ENCODE assay signal across 8 cellular contexts in the genomic region with DNA sequence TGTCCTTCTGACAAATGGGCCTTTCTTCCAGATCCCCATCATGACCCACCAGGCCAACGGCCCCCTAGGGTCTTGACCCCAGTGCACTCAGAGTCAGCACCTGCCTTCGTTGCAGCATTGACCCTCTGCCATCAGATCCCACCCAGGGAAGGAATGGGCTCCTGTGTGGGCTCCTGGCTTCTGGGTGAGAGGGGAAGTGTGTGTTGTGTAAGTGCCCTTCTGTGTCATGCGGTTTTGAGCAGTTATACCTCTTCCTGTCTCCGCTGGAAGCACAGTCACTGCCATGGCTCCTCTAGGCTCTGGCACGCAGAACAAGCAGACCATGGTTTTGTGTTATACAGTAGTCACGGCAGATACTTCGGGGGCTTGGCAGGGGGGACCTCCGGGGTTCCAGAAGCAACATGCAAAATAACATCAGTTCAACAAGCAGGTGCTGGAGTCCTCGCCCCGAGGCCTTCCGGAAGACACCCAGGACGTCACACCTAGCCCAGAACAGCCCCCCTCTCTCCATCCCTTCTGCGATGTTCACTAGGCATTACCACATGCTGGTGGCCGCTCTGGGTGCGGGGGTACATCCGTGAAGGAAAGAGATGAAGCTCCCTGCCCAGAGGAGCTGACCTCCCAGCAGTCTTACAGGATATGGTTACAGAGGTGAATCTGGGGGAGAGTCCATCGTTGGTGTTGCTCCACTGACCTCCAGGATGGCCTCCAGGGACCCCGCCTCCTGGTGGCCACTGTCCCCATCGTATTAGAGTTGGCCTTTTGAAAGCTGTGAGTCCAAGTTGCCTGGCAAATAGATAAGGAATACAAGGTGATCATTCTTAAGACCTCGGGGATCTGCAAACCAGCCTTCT. TPM values are rescaled to one million over a fixed set of nuclear protein-coding genes. Genes with fewer than 3 reads are reported as not detected.
DNase-seq lines count a peak whose midpoint lies in the region; ATAC-seq and TF ChIP-seq lines count a peak whose summit lies in the region.

No MANE protein-coding gene starts in this region.

- no peak overlapping the region for H2BK12ac ChIP-seq in mesenchymal stem cell (ENCODE audit: low read length in 2 of 2)

- no peaks in the 10 kb centered on the region for H3K79me1 ChIP-seq in mesenchymal stem cell (replicated peaks; ENCODE audit: low read length, poor library complexity, severe bottlenecking)

- ATAC-seq in HG03097 (IDR thresholded peaks at IDR 0.05; ENCODE audit: low FRiP score, unreplicated experiment): peak; percentile 28
- ATAC-seq in GM19328 (IDR thresholded peaks at IDR 0.05; ENCODE audit: unreplicated experiment): no peak

- no peak overlapping the region for H3K23ac ChIP-seq in mesenchymal stem cell (ENCODE audit: low read length in 2 of 2)

- no peak overlapping the region for H4K91ac ChIP-seq in mesenchymal stem cell (ENCODE audit: low read length)

- H3K9me3 ChIP-seq in BLaER1 (no peaks in the 10 kb centered on the region), mesenchymal stem cell (ENCODE audit: control insufficient read depth, low read length) (no peaks in the 10 kb centered on the region)

- H3K4me3 ChIP-seq in BLaER1 (peak overlapping the region; percentile 73), choroid plexus epithelial cell (ENCODE audit: low read depth, low read length) (no peak overlapping the region), mesenchymal stem cell (ENCODE audit: insufficient read depth in 1 of 2, low read depth in 1 of 2, low read length in 2 of 2) (no peak overlapping the region)

- H3K27me3 ChIP-seq in BLaER1: no peaks in the 10 kb centered on the region
- H3K27me3 ChIP-seq in mesenchymal stem cell (ENCODE audit: control insufficient read depth in 1 of 2, insufficient read depth in 1 of 2, low read length in 2 of 2): peaks cover 17 to 27% of the 10 kb centered on the region in 2 experiments

- no peak overlapping the region for H2AK5ac ChIP-seq in mesenchymal stem cell (ENCODE audit: low read length, severe bottlenecking)

- peaks cover 49% of the 10 kb centered on the region for H4K20me1 ChIP-seq in BLaER1

- H3K4me2 ChIP-seq in BLaER1: peak overlapping the region; percentile 99
- H3K4me2 ChIP-seq in mesenchymal stem cell (ENCODE audit: low read length, poor library complexity, severe bottlenecking): no peak overlapping the region

- H3K27ac ChIP-seq in BLaER1 (peak overlapping the region; percentile 97), mesenchymal stem cell (ENCODE audit: low read length, poor library complexity, severe bottlenecking) (no peak overlapping the region)

- H3K4me1 ChIP-seq in BLaER1: peaks cover 94% of the 10 kb centered on the region
- peaks cover 20% of the 10 kb centered on the region for H3K4me1 ChIP-seq in mesenchymal stem cell (ENCODE audit: control insufficient read depth, insufficient read depth, low read depth, low read length)

- H3K9ac ChIP-seq in BLaER1 (peak overlapping the region; percentile 87), mesenchymal stem cell (ENCODE audit: low read length) (no peak overlapping the region)

- H4K8ac ChIP-seq in mesenchymal stem cell (ENCODE audit: low read length): no peak overlapping the region

- WGBS in mesenchymal stem cell: 89% methylated on average over 19 of the region's 20 CpGs

- no peak for TF ChIP-seq CTCF in choroid plexus epithelial cell (conservative IDR thresholded peaks at IDR 0.05; ENCODE audit: low read depth, low read length)

- H2BK120ac ChIP-seq in mesenchymal stem cell (ENCODE audit: low read depth, low read length): no peak overlapping the region

- no peak overlapping the region for H3K18ac ChIP-seq in mesenchymal stem cell (ENCODE audit: low read depth in 1 of 2, low read length in 2 of 2)

- no peak overlapping the region for H3K4ac ChIP-seq in mesenchymal stem cell (ENCODE audit: low read depth in 1 of 2, low read length in 2 of 2)

- H3K36me3 ChIP-seq in BLaER1 (peaks cover 27% of the 10 kb centered on the region), mesenchymal stem cell (ENCODE audit: control insufficient read depth in 1 of 2, insufficient read depth in 2 of 2, low read depth in 1 of 2, low read length in 2 of 2) (no peaks in the 10 kb centered on the region)

- no peak overlapping the region for H3K14ac ChIP-seq in mesenchymal stem cell (ENCODE audit: low read length in 2 of 2)

- DNase-seq in activated CD4-positive, CD25-positive, alpha-beta regulatory T cell (lab: John Stamatoyannopoulos, UW): peak in 3 of 4 experiments; percentile 35 to 48 (median 39)
- DNase-seq in choroid plexus epithelial cell (ENCODE audit: low read depth): peak; percentile 19
- DNase-seq in stimulated activated CD4-positive, alpha-beta T cell treated with anti-CD3 and anti-CD28 coated beads, Interleukin-15, amount 100 ng/mL, for 48 hours (ENCODE audit: low read depth in 2 of 2): peak; percentile 43 to 45
- no peak for DNase-seq in mesenchymal stem cell
- no peak for DNase-seq in middle frontal gyrus (ENCODE audit: extremely low spot score, low spot score)

- H2BK5ac ChIP-seq in mesenchymal stem cell (ENCODE audit: low read depth, low read length, poor library complexity, severe bottlenecking): no peak overlapping the region

- no peak overlapping the region for H2AFZ ChIP-seq in mesenchymal stem cell (ENCODE audit: low read depth, low read length)

- no peak overlapping the region for H2BK15ac ChIP-seq in mesenchymal stem cell (ENCODE audit: low read depth, poor library complexity, severe bottlenecking)

RNA-seq across cellular contexts. Expression of a gene that starts 17.4 kb away (rescaled TPM):
- 1.0 TPM for polyA plus RNA-seq in mesenchymal stem cell (2013, experiment 1 of 2)
- 0.92 TPM for polyA plus RNA-seq in mesenchymal stem cell (2013, experiment 2 of 2)

RNA-seq across cellular contexts. Expression of a gene that starts 36.0 kb away (rescaled TPM):
- 3.2 TPM for polyA plus RNA-seq in mesenchymal stem cell (2013, experiment 1 of 2)
- 3.2 TPM for polyA plus RNA-seq in mesenchymal stem cell (2013, experiment 2 of 2)

Comparison
In these comparisons a context has a peak if more than half of its experiments do, and no peak if none do; other contexts are left out.
1. DNase-seq: peak in activated CD4-positive, CD25-positive, alpha-beta regulatory T cell (3 of 4), choroid plexus epithelial cell (single experiment) and stimulated activated CD4-positive, alpha-beta T cell treated with anti-CD3 and anti-CD28 coated beads, Interleukin-15, amount 100 ng/mL, for 48 hours (2 of 2); none in mesenchymal stem cell (single experiment) and middle frontal gyrus (single experiment).